In genomic region chr4:26178874-26179273, GRCh38 we compare ENCODE assay signal across 11 cellular contexts.
A peak's percentile ranks its signal among the peaks of the same experiment; 100 is the strongest.
DNase-seq lines count a peak whose midpoint lies in the region; ATAC-seq and TF ChIP-seq lines count a peak whose summit lies in the region.
"Had no signal": no experiment of that assay in that cellular context is flagged by ENCODE, and none has a peak within 500 bp of the region (broad histone marks: within the 10 kb centered on the region; RNA-seq: fewer than 3 reads in every experiment).

No MANE protein-coding gene starts in this region.

- no peaks in the 10 kb centered on the region for H3K36me3 ChIP-seq in heart right ventricle
- H3K36me3 ChIP-seq in thyroid gland = no peaks in the 10 kb centered on the region
- H3K36me3 ChIP-seq: lower lobe of right lung had no signal

- H3K27me3 Mint-ChIP-seq in natural killer cell treated with Interleukin-12 subunit alpha and Interleukin-12 subunit beta and Interleukin-15 and Interleukin-18, amount 100 ng/mL, for 72 hours = peaks cover 0 to 2% of the 10 kb centered on the region in 2 donors
- H3K27me3 Mint-ChIP-seq in natural killer cell (ENCODE audit: low read depth in 2 of 2) = peaks cover 2 to 6% of the 10 kb centered on the region in 2 donors

- ATAC-seq in natural killer cell treated with Interleukin-12 subunit alpha and Interleukin-12 subunit beta and Interleukin-15 and Interleukin-18, amount 100 ng/mL, for 72 hours = peak in 1 of 2 donors; percentile 17
- ATAC-seq in natural killer cell (no peak), HG03159 (IDR thresholded peaks at IDR 0.05; ENCODE audit: unreplicated experiment) (peak; percentile 12), heart right ventricle (peak in 7 of 8 donors; percentile 66 to 88 (median 79))
- ATAC-seq: lower lobe of right lung had no signal

- H3K9me3 ChIP-seq in heart right ventricle (peaks cover 0 to 4% (median 0%) of the 10 kb centered on the region in 11 donors), thyroid gland (no peaks in the 10 kb centered on the region)
- H3K9me3 ChIP-seq: lower lobe of right lung had no signal

- no peak overlapping the region for H3K4me3 ChIP-seq in heart right ventricle
- H3K4me3 ChIP-seq in thyroid gland (replicated peaks in 1 of 3) = no peak overlapping the region
- H3K4me3 ChIP-seq: lower lobe of right lung had no signal

- H3K4me1 Mint-ChIP-seq in natural killer cell treated with Interleukin-12 subunit alpha and Interleukin-12 subunit beta and Interleukin-15 and Interleukin-18, amount 100 ng/mL, for 72 hours (ENCODE audit: low read depth in 2 of 2) = peaks cover 27 to 30% of the 10 kb centered on the region in 2 donors
- no peaks in the 10 kb centered on the region for H3K4me1 Mint-ChIP-seq in natural killer cell

- intact Hi-C loops in natural killer cell (cut with micrococcal nuclease) (no loop called here), heart right ventricle (cut with DNase I) (no loop called here), thyroid gland (cut with DNase I) (no loop called here)

- H3K9me3 Mint-ChIP-seq in natural killer cell treated with Interleukin-12 subunit alpha and Interleukin-12 subunit beta and Interleukin-15 and Interleukin-18, amount 100 ng/mL, for 72 hours = no peaks in the 10 kb centered on the region
- H3K9me3 Mint-ChIP-seq in natural killer cell = no peaks in the 10 kb centered on the region

- 52 to 60% methylated on average over 6 of the region's 6 CpGs for WGBS in heart right ventricle, 2 donors
- 66 to 71% methylated on average over 6 of the region's 6 CpGs for WGBS in thyroid gland, 2 donors

- no peak for TF ChIP-seq CTCF in natural killer cell (IDR thresholded peaks at IDR 0.05)
- TF ChIP-seq CTCF in heart right ventricle (IDR thresholded peaks at IDR 0.05) = no peak
- no peak for TF ChIP-seq CTCF in thyroid gland (IDR thresholded peaks at IDR 0.05)

- H3K4me3 Mint-ChIP-seq in natural killer cell treated with Interleukin-12 subunit alpha and Interleukin-12 subunit beta and Interleukin-15 and Interleukin-18, amount 100 ng/mL, for 72 hours = peak overlapping the region; percentile 32
- H3K4me3 Mint-ChIP-seq in natural killer cell = no peak overlapping the region

- peaks cover 8% of the 10 kb centered on the region for H3K36me3 Mint-ChIP-seq in natural killer cell treated with Interleukin-12 subunit alpha and Interleukin-12 subunit beta and Interleukin-15 and Interleukin-18, amount 100 ng/mL, for 72 hours
- H3K36me3 Mint-ChIP-seq in natural killer cell = no peaks in the 10 kb centered on the region
- H3K36me3 Mint-ChIP-seq: CD4-positive, CD25-positive, alpha-beta regulatory T cell had no signal

- peaks cover 0 to 14% (median 3%) of the 10 kb centered on the region in 7 donors for H3K27me3 ChIP-seq in heart right ventricle
- H3K27me3 ChIP-seq in thyroid gland = no peaks in the 10 kb centered on the region

- peaks cover 0 to 11% (median under 1%) of the 10 kb centered on the region in 9 donors for H3K4me1 ChIP-seq in heart right ventricle
- H3K4me1 ChIP-seq in thyroid gland = peaks cover 9 to 12% of the 10 kb centered on the region in 2 donors
- H3K4me1 ChIP-seq: lower lobe of right lung had no signal

- peak overlapping the region; percentile 62 to 71 for H3K27ac Mint-ChIP-seq in natural killer cell treated with Interleukin-12 subunit alpha and Interleukin-12 subunit beta and Interleukin-15 and Interleukin-18, amount 100 ng/mL, for 72 hours
- H3K27ac Mint-ChIP-seq in natural killer cell = no peak overlapping the region

- no peak for TF ChIP-seq POLR2A in thyroid gland (IDR thresholded peaks at IDR 0.05)

- no peak overlapping the region for H3K27ac ChIP-seq in heart right ventricle
- H3K27ac ChIP-seq in thyroid gland = no peak overlapping the region
- H3K27ac ChIP-seq: lower lobe of right lung had no signal

- DNase-seq in natural killer cell treated with Interleukin-12 subunit alpha and Interleukin-12 subunit beta and Interleukin-15 and Interleukin-18, amount 100 ng/mL, for 72 hours (ENCODE audit: low spot score) = no peak
- DNase-seq in natural killer cell (no peak), heart right ventricle (peak; percentile 50 to 61), NCI-H1436 (lab: John Stamatoyannopoulos, UW) (no peak), HCEC 1CT (no peak), thyroid gland (no peak), NCI-H2107 (lab: John Stamatoyannopoulos, UW) (no peak)
- DNase-seq: lower lobe of right lung, SHP77 had no signal

Comparison
In these comparisons a context has a peak if more than half of its experiments do, and no peak if none do; other contexts are left out.
1. H3K27ac Mint-ChIP-seq: peak in natural killer cell treated with Interleukin-12 subunit alpha and Interleukin-12 subunit beta and Interleukin-15 and Interleukin-18, amount 100 ng/mL, for 72 hours (2 of 2); none in natural killer cell (0 of 2).
2. ATAC-seq: peak in HG03159 (single experiment) and heart right ventricle (7 of 8); none in natural killer cell (0 of 3).
3. DNase-seq: peak in heart right ventricle (2 of 2); none in natural killer cell treated with Interleukin-12 subunit alpha and Interleukin-12 subunit beta and Interleukin-15 and Interleukin-18, amount 100 ng/mL, for 72 hours (single experiment), natural killer cell (single experiment), NCI-H1436 (single experiment), HCEC 1CT (single experiment), thyroid gland (0 of 2) and NCI-H2107 (single experiment).